24 cellular contexts compared by ENCODE assay signal in genomic region chr3:62175161-62175560, GRCh38.
"Had no signal": no experiment of that assay in that cellular context is flagged by ENCODE, and none has a peak within 500 bp of the region (broad histone marks: within the 10 kb centered on the region; RNA-seq: fewer than 3 reads in every experiment).

No MANE protein-coding gene starts in this region.

- ATAC-seq: effector memory CD8-positive, alpha-beta T cell; esophagus mucosa; foreskin keratinocyte; gastrocnemius medialis; gastroesophageal sphincter; heart left ventricle; heart right ventricle had no signal

- H3K27ac ChIP-seq: colonic mucosa, coronary artery, dorsolateral prefrontal cortex, epithelial cell of prostate, esophagus muscularis mucosa, esophagus squamous epithelium, foreskin keratinocyte, gastrocnemius medialis, gastroesophageal sphincter, heart left ventricle, heart right ventricle had no signal

- H3K9me3 ChIP-seq: colonic mucosa, esophagus muscularis mucosa, esophagus squamous epithelium, gastrocnemius medialis, gastroesophageal sphincter had no signal

- H3K4me3 ChIP-seq: colonic mucosa, coronary artery, dorsolateral prefrontal cortex, esophagus muscularis mucosa, esophagus squamous epithelium, gastrocnemius medialis, gastroesophageal sphincter, heart left ventricle, heart right ventricle had no signal

- DNase-seq: colonic mucosa; cortex of kidney; dermis blood vessel endothelial cell; dorsolateral prefrontal cortex; effector CD4-positive, alpha-beta T cell; effector CD8-positive, alpha-beta T cell; effector memory CD4-positive, alpha-beta T cell; effector memory CD8-positive, alpha-beta T cell; endodermal cell; erythroblast; esophagus squamous epithelium; foreskin fibroblast; foreskin keratinocyte; foreskin melanocyte; gastrocnemius medialis; glutamatergic neuron; head of caudate nucleus; heart left ventricle; heart right ventricle had no signal

- H3K36me3 ChIP-seq: colonic mucosa, esophagus squamous epithelium, gastroesophageal sphincter, heart left ventricle had no signal

- H3K4me1 ChIP-seq: colonic mucosa, esophagus squamous epithelium, foreskin keratinocyte, gastroesophageal sphincter had no signal

- H3K27me3 ChIP-seq: colonic mucosa, dorsolateral prefrontal cortex, esophagus muscularis mucosa, esophagus squamous epithelium, foreskin keratinocyte, gastrocnemius medialis, gastroesophageal sphincter, heart left ventricle, heart right ventricle had no signal
